14 cellular contexts compared by ENCODE assay signal in genomic region chr15:85114886-85115285, GRCh38.
"Had no signal": no experiment of that assay in that cellular context is flagged by ENCODE, and none has a peak within 500 bp of the region (broad histone marks: within the 10 kb centered on the region; RNA-seq: fewer than 3 reads in every experiment).

No MANE protein-coding gene starts in this region.

- DNase-seq: heart left ventricle; hippocampal formation; kidney glomerular epithelial cell; mammary epithelial cell; natural killer cell; stimulated activated CD4-positive, alpha-beta T cell treated with anti-CD3 and anti-CD28 coated beads, Interleukin-2, amount 100 ng/mL, for 24 hours; stimulated activated CD4-positive, alpha-beta T cell treated with anti-CD3 and anti-CD28 coated beads, Interleukin-4, amount 100 ng/mL, for 4 hours; stimulated activated naive B cell treated with anti-CD40 and anti-IgM and Interleukin-4, amounts not matched to agents 10 μg/mL and 1 μg/mL and 100 μg/mL, for 72 hours; stimulated activated naive CD8-positive, alpha-beta T cell treated with anti-CD3 and anti-CD28 coated beads, Interleukin-15, amount 100 ng/mL, for 72 hours; trophoblast cell had no signal

- H3K9me3 ChIP-seq: heart left ventricle had no signal

- H3K27me3 Mint-ChIP-seq: dendritic cell treated with granulocyte-macrophage colony-stimulating factor and Interleukin-4, amounts not matched to agents 40 ng/mL and 50 ng/mL, for 4 days; stimulated activated naive B cell treated with anti-CD40 and anti-IgM and Interleukin-4, amounts not matched to agents 10 μg/mL and 1 μg/mL and 100 μg/mL, for 72 hours; stimulated activated naive CD8-positive, alpha-beta T cell treated with anti-CD3 and anti-CD28 coated beads, Interleukin-15, amount 100 ng/mL, for 72 hours had no signal

- H3K27ac ChIP-seq: heart left ventricle had no signal

- H3K9me3 Mint-ChIP-seq: dendritic cell treated with granulocyte-macrophage colony-stimulating factor and Interleukin-4, amounts not matched to agents 40 ng/mL and 50 ng/mL, for 4 days; natural killer cell; neural crest cell; stimulated activated naive B cell treated with anti-CD40 and anti-IgM and Interleukin-4, amounts not matched to agents 10 μg/mL and 1 μg/mL and 100 μg/mL, for 72 hours; stimulated activated naive CD8-positive, alpha-beta T cell treated with anti-CD3 and anti-CD28 coated beads, Interleukin-15, amount 100 ng/mL, for 72 hours had no signal

- H3K27ac Mint-ChIP-seq: dendritic cell treated with granulocyte-macrophage colony-stimulating factor and Interleukin-4, amounts not matched to agents 40 ng/mL and 50 ng/mL, for 4 days; natural killer cell; stimulated activated naive B cell treated with anti-CD40 and anti-IgM and Interleukin-4, amounts not matched to agents 10 μg/mL and 1 μg/mL and 100 μg/mL, for 72 hours; stimulated activated naive CD8-positive, alpha-beta T cell treated with anti-CD3 and anti-CD28 coated beads, Interleukin-15, amount 100 ng/mL, for 72 hours had no signal

- ATAC-seq: heart left ventricle; left lobe of liver; natural killer cell; sciatic nerve; stimulated activated naive B cell treated with anti-CD40 and anti-IgM and Interleukin-4, amounts not matched to agents 10 μg/mL and 1 μg/mL and 100 μg/mL, for 72 hours; stimulated activated naive CD8-positive, alpha-beta T cell treated with anti-CD3 and anti-CD28 coated beads, Interleukin-15, amount 100 ng/mL, for 72 hours had no signal

- H3K4me3 Mint-ChIP-seq: dendritic cell treated with granulocyte-macrophage colony-stimulating factor and Interleukin-4, amounts not matched to agents 40 ng/mL and 50 ng/mL, for 4 days; natural killer cell; neural crest cell; stimulated activated naive B cell treated with anti-CD40 and anti-IgM and Interleukin-4, amounts not matched to agents 10 μg/mL and 1 μg/mL and 100 μg/mL, for 72 hours; stimulated activated naive CD8-positive, alpha-beta T cell treated with anti-CD3 and anti-CD28 coated beads, Interleukin-15, amount 100 ng/mL, for 72 hours had no signal

- H3K4me1 Mint-ChIP-seq: natural killer cell had no signal

- H3K27me3 ChIP-seq: heart left ventricle had no signal

- H3K4me3 ChIP-seq: heart left ventricle had no signal
